Comparison of ENCODE assay signal across 29 cellular contexts in genomic region chr11:116062129-116062525, GRCh38.
A peak's percentile ranks its signal among the peaks of the same experiment; 100 is the strongest.
DNase-seq lines count a peak whose midpoint lies in the region; ATAC-seq and TF ChIP-seq lines count a peak whose summit lies in the region.
"Had no signal": no experiment of that assay in that cellular context is flagged by ENCODE, and none has a peak within 500 bp of the region (broad histone marks: within the 10 kb centered on the region; RNA-seq: fewer than 3 reads in every experiment).

No MANE protein-coding gene starts in this region.

- H3K4me3 Mint-ChIP-seq in brain (peak overlapping the region in 1 of 5 experiments; percentile 15), neural crest cell (no peak overlapping the region), MCF 10A (ENCODE audit: unreplicated experiment) (no peak overlapping the region)
- no peak overlapping the region for H3K4me3 Mint-ChIP-seq in activated naive CD4-positive, alpha-beta T cell treated with anti-CD3 and anti-CD28 coated beads for 36 hours
- H3K4me3 Mint-ChIP-seq: activated CD4-positive, alpha-beta memory T cell treated with anti-CD3 and anti-CD28 coated beads for 36 hours; activated naive CD4-positive, alpha-beta T cell treated with anti-CD3 and anti-CD28 coated beads, Interleukin-2, amount 50 U/mL, for 24 hours; CD8-positive, alpha-beta T cell; dendritic cell treated with granulocyte-macrophage colony-stimulating factor and Interleukin-4, amounts not matched to agents 40 ng/mL and 50 ng/mL, for 4 days had no signal

- H3K36me3 ChIP-seq in vagina: no peaks in the 10 kb centered on the region
- H3K36me3 ChIP-seq: cardiac muscle cell, esophagus muscularis mucosa, MG63, SJSA1 had no signal

- ATAC-seq in GM21825 (IDR thresholded peaks at IDR 0.05; ENCODE audit: unreplicated experiment): no peak
- ATAC-seq: activated CD4-positive, CD25-positive, alpha-beta regulatory T cell treated with anti-CD3 and anti-CD28 coated beads, Interleukin-2, amount 50 U/mL, for 24 hours; CD8-positive, alpha-beta T cell; foreskin keratinocyte; K562; left colon had no signal

- peaks cover 3% of the 10 kb centered on the region for H3K27me3 Mint-ChIP-seq in brain
- H3K27me3 Mint-ChIP-seq in neural crest cell (ENCODE audit: low read depth): peaks cover 10% of the 10 kb centered on the region
- no peaks in the 10 kb centered on the region for H3K27me3 Mint-ChIP-seq in MCF 10A (ENCODE audit: insufficient read depth, unreplicated experiment)
- H3K27me3 Mint-ChIP-seq in activated naive CD4-positive, alpha-beta T cell treated with anti-CD3 and anti-CD28 coated beads for 36 hours (ENCODE audit: low read depth): peaks cover 6% of the 10 kb centered on the region

- no peak overlapping the region for H3K27ac ChIP-seq in vagina
- H3K27ac ChIP-seq: esophagus muscularis mucosa, foreskin keratinocyte, SJSA1 had no signal

- H3K27me3 ChIP-seq in vagina: no peaks in the 10 kb centered on the region
- H3K27me3 ChIP-seq: foreskin keratinocyte, SJSA1 had no signal

- TF ChIP-seq POLR2A in vagina (IDR thresholded peaks at IDR 0.05): no peak

- H3K9me3 ChIP-seq in vagina: no peaks in the 10 kb centered on the region
- H3K9me3 ChIP-seq: esophagus muscularis mucosa, MG63, SJSA1 had no signal

- H3K4me1 Mint-ChIP-seq in brain (peaks cover 73% of the 10 kb centered on the region), neural crest cell (peaks cover 45% of the 10 kb centered on the region), MCF 10A (ENCODE audit: insufficient read depth, unreplicated experiment) (no peaks in the 10 kb centered on the region)
- no peaks in the 10 kb centered on the region for H3K4me1 Mint-ChIP-seq in activated naive CD4-positive, alpha-beta T cell treated with anti-CD3 and anti-CD28 coated beads for 36 hours (ENCODE audit: low read depth)
- H3K4me1 Mint-ChIP-seq: activated naive CD4-positive, alpha-beta T cell treated with anti-CD3 and anti-CD28 coated beads, Interleukin-2, amount 50 U/mL, for 24 hours had no signal

- CTCF ChIA-PET in MCF 10A (lab: Yijun Ruan, JAX): interaction anchor here (0.7 kb wide), 1 partner anchor 589 kb away, joined by 3 read pairs; no protein-coding TSS in a partner anchor
- CTCF ChIA-PET in activated naive CD4-positive, alpha-beta T cell treated with anti-CD3 and anti-CD28 coated beads for 36 hours (lab: Charles Lee): no interaction called here

- no peaks in the 10 kb centered on the region for H3K9me3 Mint-ChIP-seq in brain
- no peaks in the 10 kb centered on the region for H3K9me3 Mint-ChIP-seq in neural crest cell
- H3K9me3 Mint-ChIP-seq in MCF 10A (ENCODE audit: unreplicated experiment): peaks cover 39% of the 10 kb centered on the region
- H3K9me3 Mint-ChIP-seq in activated naive CD4-positive, alpha-beta T cell treated with anti-CD3 and anti-CD28 coated beads for 36 hours: no peaks in the 10 kb centered on the region
- H3K9me3 Mint-ChIP-seq: activated CD4-positive, alpha-beta memory T cell treated with anti-CD3 and anti-CD28 coated beads for 36 hours; activated naive CD4-positive, alpha-beta T cell treated with anti-CD3 and anti-CD28 coated beads, Interleukin-2, amount 50 U/mL, for 24 hours; CD8-positive, alpha-beta T cell; dendritic cell treated with granulocyte-macrophage colony-stimulating factor and Interleukin-4, amounts not matched to agents 40 ng/mL and 50 ng/mL, for 4 days had no signal

- no peaks in the 10 kb centered on the region for H3K4me1 ChIP-seq in vagina
- H3K4me1 ChIP-seq: foreskin keratinocyte, SJSA1 had no signal

- no TSS peak for BruUV-seq in MCF 10A (replicated peaks; lab: Mats Ljungman, UMichigan)

- intact Hi-C loops in MCF 10A (cut with micrococcal nuclease) (no loop called here), vagina (cut with DNase I) (no loop called here)
- intact Hi-C loops in activated naive CD4-positive, alpha-beta T cell treated with anti-CD3 and anti-CD28 coated beads for 36 hours (cut with micrococcal nuclease): no loop called here

- POLR2A ChIA-PET in MCF 10A (lab: Yijun Ruan, JAX): no interaction called here

- DNase-seq in DMS53 (lab: John Stamatoyannopoulos, UW) (peak; percentile 96), NCI-H2171 (lab: John Stamatoyannopoulos, UW) (peak; percentile 35), neural crest cell (ENCODE audit: low read depth, low spot score) (no peak), MCF 10A (ENCODE audit: unreplicated experiment) (no peak), vagina (ENCODE audit: extremely low spot score in 2 of 2) (no peak)
- no peak for DNase-seq in activated naive CD4-positive, alpha-beta T cell treated with anti-CD3 and anti-CD28 coated beads for 36 hours
- DNase-seq: activated CD4-positive, alpha-beta memory T cell treated with anti-CD3 and anti-CD28 coated beads for 36 hours; activated CD8-positive, alpha-beta memory T cell treated with anti-CD3 and anti-CD28 coated beads, Interleukin-2, amount 50 U/mL, for 4 hours; AML-193; CD8-positive, alpha-beta T cell; DMS 273 treated with DMSO at 0.1 percent for 48 hours; foreskin keratinocyte; left colon; mammary epithelial cell; MG63; NCI-H1436; NCI-H2107; NCI-H524 treated with DMSO at 0.1 percent for 48 hours; occipital lobe; stimulated activated naive CD4-positive, alpha-beta T cell treated with Interleukin-2 at 50 U/mL for 16 hours had no signal

- no peak overlapping the region for H3K4me3 ChIP-seq in vagina
- H3K4me3 ChIP-seq: cardiac muscle cell, esophagus muscularis mucosa, K562, MG63, SJSA1 had no signal

- H3K36me3 Mint-ChIP-seq in brain: no peaks in the 10 kb centered on the region
- no peaks in the 10 kb centered on the region for H3K36me3 Mint-ChIP-seq in neural crest cell (ENCODE audit: low read depth)
- no peaks in the 10 kb centered on the region for H3K36me3 Mint-ChIP-seq in MCF 10A (ENCODE audit: insufficient read depth, unreplicated experiment)
- no peaks in the 10 kb centered on the region for H3K36me3 Mint-ChIP-seq in activated naive CD4-positive, alpha-beta T cell treated with anti-CD3 and anti-CD28 coated beads for 36 hours (ENCODE audit: low read depth)
- H3K36me3 Mint-ChIP-seq: activated CD4-positive, alpha-beta memory T cell treated with anti-CD3 and anti-CD28 coated beads for 36 hours; activated naive CD4-positive, alpha-beta T cell treated with anti-CD3 and anti-CD28 coated beads, Interleukin-2, amount 50 U/mL, for 24 hours; CD8-positive, alpha-beta T cell had no signal

- TF ChIP-seq CTCF in brain (conservative IDR thresholded peaks at IDR 0.05): no peak
- no peak for TF ChIP-seq CTCF in neural crest cell (conservative IDR thresholded peaks at IDR 0.05)
- no peak for TF ChIP-seq CTCF in MCF 10A (IDR thresholded peaks at IDR 0.05; ENCODE audit: unreplicated experiment)
- no peak for TF ChIP-seq CTCF in vagina (IDR thresholded peaks at IDR 0.05)

- H3K27ac Mint-ChIP-seq in brain (peak overlapping the region in 3 of 5 experiments; percentile 49 to 87 (median 51)), neural crest cell (ENCODE audit: unreplicated experiment) (peak overlapping the region; percentile 91), MCF 10A (ENCODE audit: low read depth, unreplicated experiment) (no peak overlapping the region)
- H3K27ac Mint-ChIP-seq in activated naive CD4-positive, alpha-beta T cell treated with anti-CD3 and anti-CD28 coated beads for 36 hours: no peak overlapping the region
- H3K27ac Mint-ChIP-seq: activated CD4-positive, alpha-beta memory T cell treated with anti-CD3 and anti-CD28 coated beads for 36 hours; activated naive CD4-positive, alpha-beta T cell treated with anti-CD3 and anti-CD28 coated beads, Interleukin-2, amount 50 U/mL, for 24 hours; CD8-positive, alpha-beta T cell; dendritic cell treated with granulocyte-macrophage colony-stimulating factor and Interleukin-4, amounts not matched to agents 40 ng/mL and 50 ng/mL, for 4 days had no signal

Comparison
In these comparisons a context has a peak if more than half of its experiments do, and no peak if none do; other contexts are left out.
1. DNase-seq: peak in DMS53 (single experiment) and NCI-H2171 (single experiment); none in neural crest cell (single experiment), MCF 10A (single experiment), vagina (0 of 2) and activated naive CD4-positive, alpha-beta T cell treated with anti-CD3 and anti-CD28 coated beads for 36 hours (single experiment).
2. H3K27ac Mint-ChIP-seq: peak in brain (3 of 5) and neural crest cell (single experiment); none in MCF 10A (single experiment) and activated naive CD4-positive, alpha-beta T cell treated with anti-CD3 and anti-CD28 coated beads for 36 hours (single experiment).